Comparison of ENCODE assay signal across 22 cellular contexts in genomic region chr19:17758528-17758927, GRCh38. TPM values are rescaled to one million over a fixed set of nuclear protein-coding genes. Genes with fewer than 3 reads are reported as not detected.
"Had no signal": no experiment of that assay in that cellular context is flagged by ENCODE, and none has a peak within 500 bp of the region (broad histone marks: within the 10 kb centered on the region; RNA-seq: fewer than 3 reads in every experiment).

No MANE protein-coding gene starts in this region.

- DNase-seq: activated CD4-positive, alpha-beta T cell treated with anti-CD3 and anti-CD28 coated beads, Interleukin-2, amount 10 ng/mL, durations not matched to agents 24 days and 14 days; activated effector memory CD4-positive, alpha-beta T cell treated with Interleukin-2 at 50 U/mL for 16 hours; activated T-cell treated with anti-CD3 and anti-CD28 coated beads for 4 hours; aorta; foreskin melanocyte; head of caudate nucleus; nephron progenitor cell; sigmoid colon; stimulated activated CD4-positive, alpha-beta T cell treated with anti-CD3 and anti-CD28 coated beads, Interleukin-2, amount 100 ng/mL, for 24 hours; stimulated activated naive CD4-positive, alpha-beta T cell; T1000; WERI-Rb-1 had no signal

- H3K9me3 Mint-ChIP-seq: activated CD4-positive, alpha-beta T cell treated with anti-CD3 and anti-CD28 coated beads, Interleukin-2, amount 10 ng/mL, durations not matched to agents 24 days and 14 days; memory B cell; nephron progenitor cell; type B pancreatic cell had no signal

- H3K9me3 ChIP-seq: sigmoid colon had no signal

- H3K27ac ChIP-seq: sigmoid colon, WERI-Rb-1 had no signal

- H3K36me3 ChIP-seq: sigmoid colon, WERI-Rb-1 had no signal

- ATAC-seq: left lobe of liver had no signal

- H3K27ac Mint-ChIP-seq: activated CD4-positive, alpha-beta T cell treated with anti-CD3 and anti-CD28 coated beads, Interleukin-2, amount 10 ng/mL, durations not matched to agents 24 days and 14 days; activated naive CD8-positive, alpha-beta T cell; memory B cell; nephron progenitor cell; type B pancreatic cell had no signal

- H3K27me3 ChIP-seq: sigmoid colon had no signal

- H3K36me3 Mint-ChIP-seq: type B pancreatic cell had no signal

- H3K4me3 Mint-ChIP-seq: activated CD4-positive, alpha-beta T cell treated with anti-CD3 and anti-CD28 coated beads, Interleukin-2, amount 10 ng/mL, durations not matched to agents 24 days and 14 days; activated naive CD8-positive, alpha-beta T cell; nephron progenitor cell; type B pancreatic cell had no signal

- H3K27me3 Mint-ChIP-seq: activated CD4-positive, alpha-beta T cell treated with anti-CD3 and anti-CD28 coated beads, Interleukin-2, amount 10 ng/mL, durations not matched to agents 24 days and 14 days; activated naive CD8-positive, alpha-beta T cell; memory B cell; type B pancreatic cell had no signal

- FAIRE-seq: bronchial epithelial cell, endothelial cell of umbilical vein, islet of Langerhans had no signal

- H3K4me3 ChIP-seq: sigmoid colon had no signal

RNA-seq across cellular contexts. Expression of gene B3GNT3, which starts 36.4 kb away (rescaled TPM):
- total RNA-seq: activated CD4-positive, alpha-beta T cell treated with anti-CD3 and anti-CD28 coated beads, Interleukin-2, amount 10 ng/mL, durations not matched to agents 24 days and 14 days; activated CD8-positive, alpha-beta memory T cell treated with anti-CD3 and anti-CD28 coated beads for 36 hours; endothelial cell of umbilical vein; osteocyte; pulmonary artery endothelial cell had no signal
